In the genomic region with DNA sequence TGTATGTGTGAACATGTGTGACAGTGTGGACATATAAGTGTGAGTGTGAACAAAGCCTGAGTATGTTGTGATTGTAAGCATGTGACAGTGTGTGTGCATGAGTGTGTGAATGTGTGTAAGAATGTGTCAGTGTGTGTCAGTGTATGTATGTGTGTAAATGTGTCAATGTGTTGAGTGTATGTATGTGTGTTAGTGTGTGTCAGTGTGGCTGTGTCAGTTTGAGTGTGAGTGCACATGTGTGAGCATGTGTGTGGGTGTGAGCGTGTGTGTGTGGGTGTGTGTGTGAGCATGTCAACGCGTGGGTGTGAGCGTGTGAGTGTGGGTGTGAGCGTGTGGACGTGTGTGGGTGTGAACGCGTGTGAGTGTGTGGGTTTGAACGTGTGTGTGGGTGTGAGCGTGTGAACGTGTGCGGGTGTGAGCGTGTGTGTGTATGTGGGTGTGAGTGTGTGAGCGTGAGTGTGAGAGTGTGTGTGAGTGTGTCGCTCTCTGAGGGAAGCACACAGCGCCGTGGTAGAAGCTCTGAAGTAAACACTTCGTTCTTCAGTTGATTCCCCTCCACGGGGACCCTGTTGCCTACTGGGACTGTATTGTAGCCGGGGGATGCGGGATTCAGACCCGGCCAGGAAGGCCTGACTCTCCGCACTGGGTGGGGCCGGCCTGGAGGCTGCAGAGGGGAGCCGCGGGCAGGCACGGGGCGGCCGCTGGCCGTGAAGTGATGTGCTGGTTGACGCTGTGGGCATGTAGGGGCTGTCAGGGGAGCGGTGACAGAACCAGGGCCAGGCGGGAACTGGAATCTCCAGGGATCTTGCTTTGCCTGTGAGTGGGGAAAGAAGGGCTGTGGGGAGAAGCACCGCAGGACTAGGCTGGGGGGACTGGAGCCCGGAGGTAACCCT, we compare ENCODE assay signal across 2 cellular contexts.
TF ChIP-seq lines count a peak whose summit lies in the region.

No MANE protein-coding gene starts in this region.

TF ChIP-seq in WTC11, 78 proteins besides CTCF, POLR2A, EP300 and RAD21:
- TF ChIP-seq, protein P1, sequence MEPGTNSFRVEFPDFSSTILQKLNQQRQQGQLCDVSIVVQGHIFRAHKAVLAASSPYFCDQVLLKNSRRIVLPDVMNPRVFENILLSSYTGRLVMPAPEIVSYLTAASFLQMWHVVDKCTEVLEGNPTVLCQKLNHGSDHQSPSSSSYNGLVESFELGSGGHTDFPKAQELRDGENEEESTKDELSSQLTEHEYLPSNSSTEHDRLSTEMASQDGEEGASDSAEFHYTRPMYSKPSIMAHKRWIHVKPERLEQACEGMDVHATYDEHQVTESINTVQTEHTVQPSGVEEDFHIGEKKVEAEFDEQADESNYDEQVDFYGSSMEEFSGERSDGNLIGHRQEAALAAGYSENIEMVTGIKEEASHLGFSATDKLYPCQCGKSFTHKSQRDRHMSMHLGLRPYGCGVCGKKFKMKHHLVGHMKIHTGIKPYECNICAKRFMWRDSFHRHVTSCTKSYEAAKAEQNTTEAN (CRISPR knock-in tag; IDR thresholded peaks at IDR 0.05), result peak; percentile 97
- 0 out of 2 replicates have a peak, but pooled peaks have one; percentile 32 for TF ChIP-seq NR2C2 (CRISPR knock-in tag; IDR thresholded peaks at IDR 0.05)
- TF ChIP-seq AR (CRISPR knock-in tag; IDR thresholded peaks at IDR 0.05), result no peak

TF ChIP-seq in HepG2, 621 proteins besides CTCF, POLR2A, EP300 and RAD21:
- peak; percentile 77; the same call in 1 of the 2 replicates for TF ChIP-seq ZNF207 (IDR thresholded peaks at IDR 0.05; ENCODE audit: borderline replicate concordance)
- TF ChIP-seq FOXA1 (IDR thresholded peaks at IDR 0.05), result 0 out of 2 replicates have a peak, but pooled peaks have one; percentile 13
- no peak for TF ChIP-seq FOXA1 (CRISPR knock-in tag; IDR thresholded peaks at IDR 0.05)
- TF ChIP-seq, protein P2, sequence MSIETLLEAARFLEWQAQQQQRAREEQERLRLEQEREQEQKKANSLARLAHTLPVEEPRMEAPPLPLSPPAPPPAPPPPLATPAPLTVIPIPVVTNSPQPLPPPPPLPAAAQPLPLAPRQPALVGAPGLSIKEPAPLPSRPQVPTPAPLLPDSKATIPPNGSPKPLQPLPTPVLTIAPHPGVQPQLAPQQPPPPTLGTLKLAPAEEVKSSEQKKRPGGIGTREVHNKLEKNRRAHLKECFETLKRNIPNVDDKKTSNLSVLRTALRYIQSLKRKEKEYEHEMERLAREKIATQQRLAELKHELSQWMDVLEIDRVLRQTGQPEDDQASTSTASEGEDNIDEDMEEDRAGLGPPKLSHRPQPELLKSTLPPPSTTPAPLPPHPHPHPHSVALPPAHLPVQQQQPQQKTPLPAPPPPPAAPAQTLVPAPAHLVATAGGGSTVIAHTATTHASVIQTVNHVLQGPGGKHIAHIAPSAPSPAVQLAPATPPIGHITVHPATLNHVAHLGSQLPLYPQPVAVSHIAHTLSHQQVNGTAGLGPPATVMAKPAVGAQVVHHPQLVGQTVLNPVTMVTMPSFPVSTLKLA (IDR thresholded peaks at IDR 0.05), result peak; percentile 65
- no peak for TF ChIP-seq RARA (CRISPR knock-in tag; IDR thresholded peaks at IDR 0.05)
- TF ChIP-seq SP4 (CRISPR knock-in tag; IDR thresholded peaks at IDR 0.05), result no peak
- TF ChIP-seq BCLAF1 (IDR thresholded peaks at IDR 0.05), result no peak
- TF ChIP-seq FOXK2 (IDR thresholded peaks at IDR 0.05), result 0 out of 2 replicates have a peak, but pooled peaks have one; percentile 6
TF ChIP-seq in HepG2: peak in this region for 4.
